Comparison of ENCODE assay signal across 14 cellular contexts in the genomic region with DNA sequence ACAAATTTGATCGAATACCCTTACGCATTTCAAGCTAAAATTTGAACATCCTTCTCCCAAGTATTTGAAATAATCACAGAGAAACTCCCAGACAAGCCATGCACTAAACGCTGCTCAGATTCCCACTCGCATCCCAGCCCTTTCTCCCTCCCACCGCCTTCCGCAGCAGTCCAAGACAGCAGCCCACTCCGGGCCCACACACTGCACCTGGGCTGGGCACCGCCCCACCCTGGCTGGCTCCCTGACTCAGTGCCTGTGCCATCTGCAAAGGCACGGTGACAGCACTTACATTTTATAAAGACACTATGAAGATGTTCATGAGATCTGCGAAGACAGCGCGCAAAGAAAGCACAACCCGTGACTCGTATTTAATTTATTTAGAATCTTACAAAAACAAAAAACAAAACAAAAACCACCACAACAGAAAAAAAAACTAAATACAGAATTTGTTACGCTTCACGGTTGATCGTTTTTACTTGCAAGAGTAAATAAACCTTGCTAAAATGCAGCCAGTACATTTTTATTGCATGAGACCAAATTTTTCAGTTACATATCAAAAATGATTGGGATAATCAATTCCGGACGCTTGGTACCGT.
"Had no signal": no experiment of that assay in that cellular context is flagged by ENCODE, and none has a peak within 500 bp of the region (broad histone marks: within the 10 kb centered on the region; RNA-seq: fewer than 3 reads in every experiment).

No MANE protein-coding gene starts in this region.

- H3K79me2 ChIP-seq: parathyroid adenoma had no signal

- H3K9me3 Mint-ChIP-seq: activated naive CD4-positive, alpha-beta T cell treated with anti-CD3 and anti-CD28 coated beads, Interleukin-2, amount 50 U/mL, for 72 hours; activated T-cell treated with anti-CD3 and anti-CD28 coated beads, Interleukin-2, amount 50 U/mL, for 24 hours; neural crest cell; stimulated activated naive CD8-positive, alpha-beta T cell treated with anti-CD3 and anti-CD28 coated beads, Interleukin-15, amount 100 ng/mL, for 72 hours had no signal

- H3K27ac Mint-ChIP-seq: activated T-cell treated with anti-CD3 and anti-CD28 coated beads, Interleukin-2, amount 50 U/mL, for 24 hours had no signal

- H3K4me3 ChIP-seq: esophagus squamous epithelium, right atrium auricular region had no signal

- H3K27me3 Mint-ChIP-seq: activated T-cell treated with anti-CD3 and anti-CD28 coated beads, Interleukin-2, amount 50 U/mL, for 24 hours; stimulated activated naive CD8-positive, alpha-beta T cell treated with anti-CD3 and anti-CD28 coated beads, Interleukin-15, amount 100 ng/mL, for 72 hours had no signal

- DNase-seq: activated effector memory CD4-positive, alpha-beta T cell treated with Interleukin-2 at 50 U/mL for 16 hours; activated T-cell treated with anti-CD3 and anti-CD28 coated beads, Interleukin-2, amount 50 U/mL, for 24 hours; effector CD8-positive, alpha-beta T cell; esophagus squamous epithelium; kidney glomerular epithelial cell; left ventricle myocardium superior; SIG-M5; stimulated activated naive CD8-positive, alpha-beta T cell treated with anti-CD3 and anti-CD28 coated beads, Interleukin-15, amount 100 ng/mL, for 72 hours; T-helper 2 cell had no signal

- H3K4me1 Mint-ChIP-seq: neural crest cell; stimulated activated naive CD8-positive, alpha-beta T cell treated with anti-CD3 and anti-CD28 coated beads, Interleukin-15, amount 100 ng/mL, for 72 hours had no signal

- H3K4me1 ChIP-seq: esophagus squamous epithelium, parathyroid adenoma, right atrium auricular region had no signal

- H3K4me3 Mint-ChIP-seq: activated T-cell treated with anti-CD3 and anti-CD28 coated beads, Interleukin-2, amount 50 U/mL, for 24 hours; neural crest cell; stimulated activated naive CD8-positive, alpha-beta T cell treated with anti-CD3 and anti-CD28 coated beads, Interleukin-15, amount 100 ng/mL, for 72 hours had no signal

- FAIRE-seq: endothelial cell of umbilical vein had no signal

- H3K27me3 ChIP-seq: esophagus squamous epithelium, right atrium auricular region had no signal

- H2AFZ ChIP-seq: parathyroid adenoma had no signal

- H3K9ac ChIP-seq: parathyroid adenoma had no signal

- H3K27ac ChIP-seq: esophagus squamous epithelium, parathyroid adenoma, right atrium auricular region had no signal

- H3K9me3 ChIP-seq: esophagus squamous epithelium, right atrium auricular region had no signal

- ATAC-seq: activated naive CD4-positive, alpha-beta T cell treated with anti-CD3 and anti-CD28 coated beads, Interleukin-2, amount 50 U/mL, for 72 hours; left ventricle myocardium superior; stimulated activated naive CD8-positive, alpha-beta T cell treated with anti-CD3 and anti-CD28 coated beads, Interleukin-15, amount 100 ng/mL, for 72 hours had no signal
